In genomic region chr17:10121971-10122707, GRCh38 we compare ENCODE assay signal across 12 cellular contexts.
DNase-seq lines count a peak whose midpoint lies in the region; ATAC-seq, FAIRE-seq and TF ChIP-seq lines count a peak whose summit lies in the region.
"Had no signal": no experiment of that assay in that cellular context is flagged by ENCODE, and none has a peak within 500 bp of the region (broad histone marks: within the 10 kb centered on the region; RNA-seq: fewer than 3 reads in every experiment).

No MANE protein-coding gene starts in this region.

- FAIRE-seq in GM12891 (lab: Jason Lieb, UNC) = peak; percentile 80

- no peaks in the 10 kb centered on the region for H3K36me3 Mint-ChIP-seq in endodermal cell (ENCODE audit: low read depth)

- H3K9me3 Mint-ChIP-seq in endodermal cell = peaks cover 1% of the 10 kb centered on the region

- TF ChIP-seq POLR2A in GM12891 (IDR thresholded peaks at IDR 0.05; ENCODE audit: low read depth, low read length) (no peak), NB4 (IDR thresholded peaks at IDR 0.05; ENCODE audit: extremely low read depth, insufficient read length) (no peak)

- H3K4me3 Mint-ChIP-seq in endodermal cell = no peak overlapping the region

- H3K4me3 ChIP-seq in NB4 (ENCODE audit: low read depth, low read length) (no peak overlapping the region), endodermal cell (ENCODE audit: low read length) (no peak overlapping the region)
- H3K4me3 ChIP-seq: lung had no signal

- intact Hi-C loops in posterior vena cava (cut with DNase I) = loop anchor here in 1 of 2 donors (10.0 kb wide), 1 partner anchor 53 kb away; no protein-coding TSS in a partner anchor

- H3K27me3 Mint-ChIP-seq in endodermal cell (ENCODE audit: insufficient read depth) = no peaks in the 10 kb centered on the region

- H3K27ac Mint-ChIP-seq in endodermal cell = peak overlapping the region; percentile 8

- no peak for ATAC-seq in HG02759 (IDR thresholded peaks at IDR 0.05; ENCODE audit: unreplicated experiment)
- no peak for ATAC-seq in HG02938 (IDR thresholded peaks at IDR 0.05; ENCODE audit: unreplicated experiment)
- ATAC-seq in GM19467 (IDR thresholded peaks at IDR 0.05; ENCODE audit: unreplicated experiment) = no peak

- no peaks in the 10 kb centered on the region for H3K36me3 ChIP-seq in endodermal cell (ENCODE audit: control insufficient read depth, insufficient read depth, low read length)

- H3K27ac ChIP-seq in endodermal cell (ENCODE audit: low read depth, low read length) = no peak overlapping the region

- H3K27me3 ChIP-seq in endodermal cell (ENCODE audit: control insufficient read depth, insufficient read depth, low read length, poor library complexity, severe bottlenecking) = no peaks in the 10 kb centered on the region

- DNase-seq in GM12891 (ENCODE audit: insufficient read length, low spot score) (no peak), NB4 (ENCODE audit: low read depth) (peak; percentile 90), endodermal cell (peak; percentile 65), posterior vena cava (ENCODE audit: low spot score) (peak; percentile 80), glomerular visceral epithelial cell (ENCODE audit: extremely low spot score) (no peak)
- DNase-seq: activated CD4-positive, alpha-beta T cell treated with anti-CD3 and anti-CD28 coated beads, Interleukin-2, amount 50 U/mL, for 48 hours; dermis blood vessel endothelial cell; NCI-H1105 treated with DMSO at 0.1 percent for 48 hours had no signal

- 85 to 88% methylated on average over 10 to 17 of the region's 17 CpGs for WGBS in endodermal cell (ENCODE audit: insufficient coverage in 1 of 2, insufficient read length in 1 of 2), 2 experiments

- H3K9ac ChIP-seq in endodermal cell (ENCODE audit: extremely low read depth, low read length, poor library complexity, severe bottlenecking) = no peak overlapping the region

- TF ChIP-seq CTCF in NB4 (IDR thresholded peaks at IDR 0.05; ENCODE audit: low read depth, low read length) = no peak
- no peak for TF ChIP-seq CTCF in endodermal cell (conservative IDR thresholded peaks at IDR 0.05)

- H3K4me1 Mint-ChIP-seq in endodermal cell = peaks cover 55% of the 10 kb centered on the region

- no peaks in the 10 kb centered on the region for H3K9me3 ChIP-seq in endodermal cell (ENCODE audit: control insufficient read depth, low read length)

- H3K4me1 ChIP-seq in endodermal cell (ENCODE audit: control insufficient read depth, insufficient read depth, low read length) = peaks cover 3% of the 10 kb centered on the region

TF ChIP-seq in GM12891, 5 proteins besides CTCF, POLR2A, EP300 and RAD21:
- TF ChIP-seq POLR2AphosphoS5 (IDR thresholded peaks at IDR 0.05; ENCODE audit: low read depth, low read length) (no peak), PAX5 (IDR thresholded peaks at IDR 0.05; ENCODE audit: insufficient read depth, low read length, severe bottlenecking) (no peak), TAF1 (IDR thresholded peaks at IDR 0.05; ENCODE audit: low read depth, low read length) (no peak), POU2F2 (IDR thresholded peaks at IDR 0.05; ENCODE audit: low read depth, low read length) (no peak), SPI1 (IDR thresholded peaks at IDR 0.05; ENCODE audit: low read depth, low read length) (no peak)

Comparison
In these comparisons a context has a peak if more than half of its experiments do, and no peak if none do; other contexts are left out.
1. DNase-seq: peak in NB4 (single experiment), endodermal cell (single experiment) and posterior vena cava (single experiment); none in GM12891 (single experiment) and glomerular visceral epithelial cell (single experiment).